Comparison of ENCODE assay signal across 1 cellular context in genomic region chr4:4554234-4554633, GRCh38.
A peak's percentile ranks its signal among the peaks of the same experiment; 100 is the strongest.
TF ChIP-seq lines count a peak whose summit lies in the region.

No MANE protein-coding gene starts in this region.

TF ChIP-seq in K562, 482 proteins besides CTCF, POLR2A, EP300 and RAD21:
- TF ChIP-seq ZBTB33 (CRISPR knock-in tag; IDR thresholded peaks at IDR 0.05): no peak
- no peak for TF ChIP-seq STAT5A (IDR thresholded peaks at IDR 0.05; ENCODE audit: borderline replicate concordance, low read length)
- no peak for TF ChIP-seq SREBF1 (IDR thresholded peaks at IDR 0.05; ENCODE audit: borderline replicate concordance, low read depth, low read length)
- no peak for TF ChIP-seq STAG1 (CRISPR knock-in tag; IDR thresholded peaks at IDR 0.05; ENCODE audit: borderline replicate concordance)
- TF ChIP-seq ZNF24 (IDR thresholded peaks at IDR 0.05): peak; percentile 71; the same call in 1 of the 2 replicates
